10 cellular contexts compared by ENCODE assay signal in the genomic region with DNA sequence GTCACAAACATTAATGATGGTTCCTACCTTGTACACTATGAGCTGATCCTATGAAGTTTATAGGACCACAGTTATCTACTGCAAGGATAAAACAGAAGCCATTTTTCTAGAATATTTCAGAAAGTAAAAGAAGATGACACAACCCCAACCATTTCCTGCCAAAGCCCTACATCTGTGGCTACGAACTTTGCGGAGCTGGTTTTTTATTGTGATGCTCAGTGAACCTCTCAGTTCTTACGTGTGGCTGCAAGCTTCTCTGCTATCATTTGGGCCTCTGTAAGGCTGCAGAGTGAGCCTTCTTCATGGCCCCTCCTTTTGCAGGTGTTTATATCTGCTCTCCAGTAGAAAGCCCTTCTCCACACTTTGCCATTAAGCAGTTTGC. TPM values are rescaled to one million over a fixed set of nuclear protein-coding genes. Genes with fewer than 3 reads are reported as not detected.
DNase-seq lines count a peak whose midpoint lies in the region; ATAC-seq, FAIRE-seq and TF ChIP-seq lines count a peak whose summit lies in the region.
"Had no signal": no experiment of that assay in that cellular context is flagged by ENCODE, and none has a peak within 500 bp of the region (broad histone marks: within the 10 kb centered on the region; RNA-seq: fewer than 3 reads in every experiment).

No MANE protein-coding gene starts in this region.

- FAIRE-seq in H54 (lab: Jason Lieb, UNC) = no peak

- TF ChIP-seq CTCF in lower lobe of right lung (IDR thresholded peaks at IDR 0.05) = no peak

- H3K36me3 ChIP-seq in lower lobe of right lung = no peaks in the 10 kb centered on the region
- H3K36me3 ChIP-seq: adrenal gland had no signal

- H3K9me3 ChIP-seq in lower lobe of right lung = no peaks in the 10 kb centered on the region
- H3K9me3 ChIP-seq: adrenal gland had no signal

- H3K4me1 Mint-ChIP-seq in activated CD4-positive, alpha-beta T cell treated with anti-CD3 and anti-CD28 coated beads for 36 hours = peaks cover 99% of the 10 kb centered on the region

- no peaks in the 10 kb centered on the region for H3K27me3 Mint-ChIP-seq in activated CD4-positive, alpha-beta T cell treated with anti-CD3 and anti-CD28 coated beads for 36 hours

- TF ChIP-seq POLR2A in GM18505 (IDR thresholded peaks at IDR 0.05; ENCODE audit: borderline replicate concordance, extremely low read depth, insufficient read depth, insufficient read length) (no peak), H54 (IDR thresholded peaks at IDR 0.05; ENCODE audit: low read depth, low read length) (no peak)

- no peak overlapping the region for H3K4me3 ChIP-seq in lower lobe of right lung
- H3K4me3 ChIP-seq: adrenal gland had no signal

- intact Hi-C loops in activated CD4-positive, alpha-beta T cell treated with anti-CD3 and anti-CD28 coated beads for 36 hours (cut with DNase I, micrococcal nuclease) = loop anchor here (1.0 to 2.0 kb wide), 3 partner anchors 14 to 45 kb away; no protein-coding TSS in a partner anchor
- intact Hi-C loops in lower lobe of right lung (cut with DNase I) = no loop called here

- H3K4me1 ChIP-seq in lower lobe of right lung = peaks cover 21% of the 10 kb centered on the region
- H3K4me1 ChIP-seq: adrenal gland had no signal

- CTCF ChIA-PET in activated CD4-positive, alpha-beta T cell treated with anti-CD3 and anti-CD28 coated beads for 36 hours (lab: Charles Lee) = interaction anchor here (0.7 to 2.7 kb wide), 15 partner anchors 10 to 998 kb away, joined by 3 to 13 read pairs (median 5); a partner anchor contains a TSS

- H3K27ac Mint-ChIP-seq in activated CD4-positive, alpha-beta T cell treated with anti-CD3 and anti-CD28 coated beads for 36 hours = peak overlapping the region; percentile 94

- DNase-seq in activated CD4-positive, alpha-beta T cell treated with anti-CD3 and anti-CD28 coated beads for 36 hours = peak; percentile 73
- no peak for DNase-seq in lower lobe of right lung
- no peak for DNase-seq in dedifferentiated amniotic fluid mesenchymal stem cell (ENCODE audit: extremely low spot score)
- no peak for DNase-seq in T-helper 9 cell
- no peak for DNase-seq in H54 (ENCODE audit: insufficient read length, low spot score)
- DNase-seq: NCI-H187 treated with DMSO at 0.1 percent for 48 hours had no signal

- H3K36me3 Mint-ChIP-seq in activated CD4-positive, alpha-beta T cell treated with anti-CD3 and anti-CD28 coated beads for 36 hours (ENCODE audit: low read depth) = peaks cover 6% of the 10 kb centered on the region

- peaks cover 6% of the 10 kb centered on the region for H3K9me3 Mint-ChIP-seq in activated CD4-positive, alpha-beta T cell treated with anti-CD3 and anti-CD28 coated beads for 36 hours (ENCODE audit: low read depth)

- POLR2A ChIA-PET in activated CD4-positive, alpha-beta T cell treated with anti-CD3 and anti-CD28 coated beads for 36 hours (lab: Charles Lee) = interaction anchor here (0.7 to 1.7 kb wide), 5 partner anchors 18 to 35 kb away, joined by 3 to 8 read pairs (median 4); a partner anchor contains a TSS

- H3K27ac ChIP-seq in lower lobe of right lung = peak overlapping the region; percentile 66

- H3K4me3 Mint-ChIP-seq in activated CD4-positive, alpha-beta T cell treated with anti-CD3 and anti-CD28 coated beads for 36 hours = peak overlapping the region; percentile 35

- H3K27me3 ChIP-seq in lower lobe of right lung (ENCODE audit: low read depth) = no peaks in the 10 kb centered on the region
- H3K27me3 ChIP-seq: adrenal gland had no signal

- ATAC-seq in GM18505 (IDR thresholded peaks at IDR 0.05; ENCODE audit: unreplicated experiment) (peak; percentile 76), HG02981 (IDR thresholded peaks at IDR 0.05; ENCODE audit: unreplicated experiment) (peak; percentile 65), lower lobe of right lung (peak; percentile 41 to 55), HG02798 (IDR thresholded peaks at IDR 0.05; ENCODE audit: poor library complexity, unreplicated experiment) (no peak)
- peak; percentile 77 for ATAC-seq in activated CD4-positive, alpha-beta T cell treated with anti-CD3 and anti-CD28 coated beads for 36 hours

RNA-seq across cellular contexts. Expression of a gene that starts 17.8 kb away (rescaled TPM):
- total RNA-seq in activated CD4-positive, alpha-beta T cell treated with anti-CD3 and anti-CD28 coated beads for 36 hours = 10 to 100 TPM; 44.8 to 51.0 TPM
- 17.1 TPM for total RNA-seq in lower lobe of right lung
